In genomic region chr17:1055231-1055630, GRCh38 we compare ENCODE assay signal across 13 cellular contexts.
"Had no signal": no experiment of that assay in that cellular context is flagged by ENCODE, and none has a peak within 500 bp of the region (broad histone marks: within the 10 kb centered on the region; RNA-seq: fewer than 3 reads in every experiment).

No MANE protein-coding gene starts in this region.

- FAIRE-seq: astrocyte, RCC 7860, TTC549 had no signal

- DNase-seq: activated B cell treated with CpG ODN at 0.5 μM for 24 hours; activated CD4-positive, alpha-beta memory T cell treated with anti-CD3 and anti-CD28 coated beads for 36 hours; activated CD4-positive, alpha-beta T cell treated with anti-CD3 and anti-CD28 coated beads, Interleukin-2, amount 10 ng/mL, durations not matched to agents 7 days and 5 days; activated effector memory CD4-positive, alpha-beta T cell treated with anti-CD3 and anti-CD28 coated beads, Interleukin-2, amount 50 U/mL, for 16 hours; activated naive CD4-positive, alpha-beta T cell treated with Interleukin-2 at 50 U/mL for 16 hours; activated T-cell treated with anti-CD3 and anti-CD28 coated beads, Interleukin-2, amount 50 U/mL, for 4 hours; NCI-H1436 treated with DMSO at 0.1 percent for 48 hours; NCI-H187; SIG-M5; T-helper 2 cell had no signal
